ENCODE assay signal across 22 cellular contexts in genomic region chr13:111458739-111459138, GRCh38.
"Had no signal": no experiment of that assay in that cellular context is flagged by ENCODE, and none has a peak within 500 bp of the region (broad histone marks: within the 10 kb centered on the region; RNA-seq: fewer than 3 reads in every experiment).

No MANE protein-coding gene starts in this region.

- ATAC-seq: activated T-cell treated with anti-CD3 and anti-CD28 coated beads, Interleukin-2, amount 50 U/mL, for 72 hours had no signal

- H3K9me3 Mint-ChIP-seq: activated naive CD8-positive, alpha-beta T cell treated with anti-CD3 and anti-CD28 coated beads, Interleukin-2, amount 10 ng/mL, durations not matched to agents 7 days and 5 days; activated T-cell treated with anti-CD3 and anti-CD28 coated beads, Interleukin-2, amount 50 U/mL, for 72 hours; activated T-helper 2 cell treated with anti-CD3 and anti-CD28 coated beads, Interferon-gamma antibody, Interleukin-2, Interleukin-4, amounts not matched to agents 10 μg/mL and 5 μg/mL and 100 μg/mL, durations not matched to agents 14 hours and 24 hours and 36 hours; T-helper 1 cell treated with Interleukin-12 subunit alpha and Interleukin-12 subunit beta and Interleukin-4 antibody, amounts not matched to agents 30 μg/mL and 1 μg/mL, for 36 hours had no signal

- H3K27ac ChIP-seq: adrenal gland, PC-9 had no signal

- H3K4me1 ChIP-seq: adrenal gland had no signal

- H3K36me3 ChIP-seq: adrenal gland had no signal

- H3K9me3 ChIP-seq: adrenal gland had no signal

- H2AFZ ChIP-seq: PC-9 had no signal

- H3K4me2 ChIP-seq: PC-9 had no signal

- H3K36me3 Mint-ChIP-seq: activated naive CD8-positive, alpha-beta T cell treated with anti-CD3 and anti-CD28 coated beads, Interleukin-2, amount 10 ng/mL, durations not matched to agents 7 days and 5 days had no signal

- H3K4me3 ChIP-seq: adrenal gland, PC-9 had no signal

- DNase-seq: activated CD4-positive, alpha-beta T cell treated with anti-CD3 and anti-CD28 coated beads for 48 hours; activated CD4-positive, alpha-beta T cell treated with anti-CD3 and anti-CD28 coated beads, Interleukin-2, amount 50 U/mL, for 4 hours; activated CD4-positive, CD25-positive, alpha-beta regulatory T cell treated with anti-CD3 and anti-CD28 coated beads, Interleukin-2, amount 50 U/mL, for 72 hours; activated gamma-delta T cell treated with Interleukin-2 at 50 U/mL for 16 hours; activated naive CD4-positive, alpha-beta T cell treated with anti-CD3 and anti-CD28 coated beads, Interleukin-2, amount 50 U/mL, for 16 hours; activated naive CD8-positive, alpha-beta T cell treated with anti-CD3 and anti-CD28 coated beads, Interleukin-2, amount 10 ng/mL, durations not matched to agents 7 days and 5 days; activated T-cell treated with anti-CD3 and anti-CD28 coated beads for 4 hours; activated T-cell treated with anti-CD3 and anti-CD28 coated beads, Interleukin-2, amount 50 U/mL, for 72 hours; adrenal gland; anterior cingulate cortex; cerebellar nuclear complex; KG1; NCI-H1092 treated with DMSO at 0.1 percent for 48 hours; NCI-H1417 treated with DMSO at 0.1 percent for 48 hours; NCI-H1694 treated with DMSO at 0.1 percent for 48 hours; NCI-H2029 treated with DMSO at 0.1 percent for 48 hours; NCI-H510A treated with DMSO at 0.1 percent for 48 hours; NCI-H69; PC-9; SHP77 treated with DMSO at 0.1 percent for 48 hours had no signal

- H3K4me3 Mint-ChIP-seq: activated naive CD8-positive, alpha-beta T cell treated with anti-CD3 and anti-CD28 coated beads, Interleukin-2, amount 10 ng/mL, durations not matched to agents 7 days and 5 days; activated T-cell treated with anti-CD3 and anti-CD28 coated beads, Interleukin-2, amount 50 U/mL, for 72 hours; T-helper 1 cell treated with Interleukin-12 subunit alpha and Interleukin-12 subunit beta and Interleukin-4 antibody, amounts not matched to agents 30 μg/mL and 1 μg/mL, for 36 hours had no signal

- H3K27ac Mint-ChIP-seq: activated naive CD8-positive, alpha-beta T cell treated with anti-CD3 and anti-CD28 coated beads, Interleukin-2, amount 10 ng/mL, durations not matched to agents 7 days and 5 days; activated T-cell treated with anti-CD3 and anti-CD28 coated beads, Interleukin-2, amount 50 U/mL, for 72 hours; activated T-helper 2 cell treated with anti-CD3 and anti-CD28 coated beads, Interferon-gamma antibody, Interleukin-2, Interleukin-4, amounts not matched to agents 10 μg/mL and 5 μg/mL and 100 μg/mL, durations not matched to agents 14 hours and 24 hours and 36 hours; T-helper 1 cell treated with Interleukin-12 subunit alpha and Interleukin-12 subunit beta and Interleukin-4 antibody, amounts not matched to agents 30 μg/mL and 1 μg/mL, for 36 hours had no signal
